24 cellular contexts compared by ENCODE assay signal in the genomic region with DNA sequence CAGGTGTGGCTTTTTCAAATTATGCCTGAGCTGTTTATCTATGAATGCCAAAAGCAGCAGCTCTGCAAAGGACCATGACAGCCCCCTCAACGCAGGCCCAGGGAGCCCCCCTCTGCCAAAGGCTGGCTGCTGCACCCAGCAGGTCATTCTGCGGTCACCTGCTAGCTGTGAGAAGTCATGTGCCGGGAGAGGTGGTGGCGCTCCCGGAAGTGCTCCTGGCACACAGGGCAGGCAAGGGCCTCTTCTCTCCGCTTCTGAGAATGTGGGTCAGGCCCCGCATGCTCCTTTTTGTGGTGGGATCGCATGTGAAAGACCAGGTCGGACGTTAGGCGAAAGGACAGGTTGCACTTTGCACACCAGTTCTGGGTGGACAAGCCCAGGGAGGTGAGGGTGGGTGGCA. TPM values are rescaled to one million over a fixed set of nuclear protein-coding genes. Genes with fewer than 3 reads are reported as not detected.
DNase-seq lines count a peak whose midpoint lies in the region; ATAC-seq and TF ChIP-seq lines count a peak whose summit lies in the region.
"Had no signal": no experiment of that assay in that cellular context is flagged by ENCODE, and none has a peak within 500 bp of the region (broad histone marks: within the 10 kb centered on the region; RNA-seq: fewer than 3 reads in every experiment).

No MANE protein-coding gene starts in this region.

- TF ChIP-seq CTCF in glutamatergic neuron (IDR thresholded peaks at IDR 0.05; ENCODE audit: partially characterized antibody, unreplicated experiment) (no peak), ascending aorta (IDR thresholded peaks at IDR 0.05) (no peak)

- H3K36me3 ChIP-seq in ascending aorta: no peaks in the 10 kb centered on the region
- H3K36me3 ChIP-seq: MG63 had no signal

- H3K27ac Mint-ChIP-seq in activated naive CD4-positive, alpha-beta T cell treated with anti-CD3 and anti-CD28 coated beads, Interleukin-2, amount 10 ng/mL, durations not matched to agents 7 days and 5 days: no peak overlapping the region
- no peak overlapping the region for H3K27ac Mint-ChIP-seq in activated naive CD4-positive, alpha-beta T cell treated with anti-CD3 and anti-CD28 coated beads for 36 hours
- no peak overlapping the region for H3K27ac Mint-ChIP-seq in glutamatergic neuron (ENCODE audit: unreplicated experiment)
- H3K27ac Mint-ChIP-seq: CD4-positive, CD25-positive, alpha-beta regulatory T cell; H9 had no signal

- CTCF ChIA-PET in activated naive CD4-positive, alpha-beta T cell treated with anti-CD3 and anti-CD28 coated beads, Interleukin-2, amount 10 ng/mL, durations not matched to agents 7 days and 5 days (lab: Charles Lee): interaction anchor here (1.0 kb wide), 1 partner anchor 12 kb away, joined by 3 read pairs; no protein-coding TSS in a partner anchor
- CTCF ChIA-PET in activated naive CD4-positive, alpha-beta T cell treated with anti-CD3 and anti-CD28 coated beads for 36 hours (lab: Charles Lee): no interaction called here

- H3K4me3 ChIP-seq in ascending aorta: no peak overlapping the region
- H3K4me3 ChIP-seq: GM23248, K562, MG63, PC-9, SK-N-MC had no signal

- no peak for ATAC-seq in sciatic nerve
- ATAC-seq: HepG2, K562 had no signal

- H3K4me1 ChIP-seq in ascending aorta: no peaks in the 10 kb centered on the region

- intact Hi-C loops in activated naive CD4-positive, alpha-beta T cell treated with anti-CD3 and anti-CD28 coated beads for 36 hours (cut with micrococcal nuclease): no loop called here
- intact Hi-C loops in sciatic nerve (cut with DNase I): no loop called here
- intact Hi-C loops in ascending aorta (cut with DNase I): no loop called here

- no peaks in the 10 kb centered on the region for H3K9me3 ChIP-seq in ascending aorta
- H3K9me3 ChIP-seq: MG63 had no signal

- no peaks in the 10 kb centered on the region for H3K9me3 Mint-ChIP-seq in activated naive CD4-positive, alpha-beta T cell treated with anti-CD3 and anti-CD28 coated beads, Interleukin-2, amount 10 ng/mL, durations not matched to agents 7 days and 5 days
- H3K9me3 Mint-ChIP-seq in activated naive CD4-positive, alpha-beta T cell treated with anti-CD3 and anti-CD28 coated beads for 36 hours: no peaks in the 10 kb centered on the region
- H3K9me3 Mint-ChIP-seq in glutamatergic neuron (ENCODE audit: unreplicated experiment): peaks cover 4% of the 10 kb centered on the region
- H3K9me3 Mint-ChIP-seq: CD4-positive, CD25-positive, alpha-beta regulatory T cell; H9 had no signal

- peaks cover 4% of the 10 kb centered on the region for H3K4me1 Mint-ChIP-seq in activated naive CD4-positive, alpha-beta T cell treated with anti-CD3 and anti-CD28 coated beads, Interleukin-2, amount 10 ng/mL, durations not matched to agents 7 days and 5 days
- no peaks in the 10 kb centered on the region for H3K4me1 Mint-ChIP-seq in activated naive CD4-positive, alpha-beta T cell treated with anti-CD3 and anti-CD28 coated beads for 36 hours (ENCODE audit: low read depth)
- peaks cover 6% of the 10 kb centered on the region for H3K4me1 Mint-ChIP-seq in glutamatergic neuron (ENCODE audit: low read depth, unreplicated experiment)
- H3K4me1 Mint-ChIP-seq: CD4-positive, CD25-positive, alpha-beta regulatory T cell had no signal

- no peaks in the 10 kb centered on the region for H3K27me3 ChIP-seq in ascending aorta
- H3K27me3 ChIP-seq: MG63 had no signal

- no peak overlapping the region for H3K4me3 Mint-ChIP-seq in activated naive CD4-positive, alpha-beta T cell treated with anti-CD3 and anti-CD28 coated beads, Interleukin-2, amount 10 ng/mL, durations not matched to agents 7 days and 5 days
- H3K4me3 Mint-ChIP-seq in activated naive CD4-positive, alpha-beta T cell treated with anti-CD3 and anti-CD28 coated beads for 36 hours: no peak overlapping the region
- H3K4me3 Mint-ChIP-seq in glutamatergic neuron (ENCODE audit: unreplicated experiment): no peak overlapping the region
- H3K4me3 Mint-ChIP-seq: CD4-positive, CD25-positive, alpha-beta regulatory T cell; H9 had no signal

- no peak overlapping the region for H3K27ac ChIP-seq in ascending aorta
- H3K27ac ChIP-seq: GM23248, PC-9, SK-N-MC had no signal

- H3K27me3 Mint-ChIP-seq in activated naive CD4-positive, alpha-beta T cell treated with anti-CD3 and anti-CD28 coated beads, Interleukin-2, amount 10 ng/mL, durations not matched to agents 7 days and 5 days: peaks cover 15% of the 10 kb centered on the region
- no peaks in the 10 kb centered on the region for H3K27me3 Mint-ChIP-seq in activated naive CD4-positive, alpha-beta T cell treated with anti-CD3 and anti-CD28 coated beads for 36 hours (ENCODE audit: low read depth)
- peaks cover 4% of the 10 kb centered on the region for H3K27me3 Mint-ChIP-seq in glutamatergic neuron (ENCODE audit: unreplicated experiment)
- H3K27me3 Mint-ChIP-seq: CD4-positive, CD25-positive, alpha-beta regulatory T cell had no signal

- DNase-seq in activated naive CD4-positive, alpha-beta T cell treated with anti-CD3 and anti-CD28 coated beads, Interleukin-2, amount 10 ng/mL, durations not matched to agents 7 days and 5 days: peak; percentile 13
- no peak for DNase-seq in activated naive CD4-positive, alpha-beta T cell treated with anti-CD3 and anti-CD28 coated beads for 36 hours
- DNase-seq in left kidney (ENCODE audit: low read depth, low spot score) (peak; percentile 54), sciatic nerve (ENCODE audit: low spot score) (peak; percentile 32), glutamatergic neuron (no peak), DMS79 (lab: John Stamatoyannopoulos, UW) (no peak), ascending aorta (ENCODE audit: low spot score in 2 of 2) (no peak)
- DNase-seq: CD4-positive, CD25-positive, alpha-beta regulatory T cell; DMS79 treated with DMSO at 0.1 percent for 48 hours; GM23248; MG63; NCI-H1417; NCI-H187; NCI-H446 treated with DMSO at 0.1 percent for 48 hours; NCI-H526 treated with DMSO at 0.1 percent for 48 hours; PC-9; RPMI8226; SHP77 treated with DMSO at 0.1 percent for 48 hours had no signal

- no peaks in the 10 kb centered on the region for H3K36me3 Mint-ChIP-seq in activated naive CD4-positive, alpha-beta T cell treated with anti-CD3 and anti-CD28 coated beads, Interleukin-2, amount 10 ng/mL, durations not matched to agents 7 days and 5 days
- H3K36me3 Mint-ChIP-seq in activated naive CD4-positive, alpha-beta T cell treated with anti-CD3 and anti-CD28 coated beads for 36 hours (ENCODE audit: low read depth): no peaks in the 10 kb centered on the region
- H3K36me3 Mint-ChIP-seq in glutamatergic neuron (ENCODE audit: unreplicated experiment): no peaks in the 10 kb centered on the region
- H3K36me3 Mint-ChIP-seq: CD4-positive, CD25-positive, alpha-beta regulatory T cell had no signal

RNA-seq across cellular contexts. Expression of a gene that starts 16.4 kb away (rescaled TPM):
- total RNA-seq in activated naive CD4-positive, alpha-beta T cell treated with anti-CD3 and anti-CD28 coated beads for 36 hours: under 1 TPM; 0.84 to 0.93 TPM
- total RNA-seq in sciatic nerve (0.71 TPM), glutamatergic neuron (ENCODE audit: unreplicated experiment) (3.3 TPM), ascending aorta (not detected)
- total RNA-seq: CD4-positive, CD25-positive, alpha-beta regulatory T cell; GM23248 had no signal

RNA-seq across cellular contexts. Expression of a gene that starts 19.5 kb away (rescaled TPM):
- total RNA-seq in activated naive CD4-positive, alpha-beta T cell treated with anti-CD3 and anti-CD28 coated beads for 36 hours: not detected
- total RNA-seq in sciatic nerve (not detected), glutamatergic neuron (ENCODE audit: unreplicated experiment) (not detected), ascending aorta (not detected)
- total RNA-seq: A172; CD4-positive, CD25-positive, alpha-beta regulatory T cell; GM23248; H9; HepG2; K562; LHCN-M2; PC-9 had no signal

RNA-seq across cellular contexts. Expression of a gene that starts 45.4 kb away (rescaled TPM):
- not detected for total RNA-seq in activated naive CD4-positive, alpha-beta T cell treated with anti-CD3 and anti-CD28 coated beads for 36 hours
- total RNA-seq in sciatic nerve (not detected), glutamatergic neuron (ENCODE audit: unreplicated experiment) (not detected), ascending aorta (0.21 TPM)
- total RNA-seq: A172; CD4-positive, CD25-positive, alpha-beta regulatory T cell; GM23248; H9; HepG2; LHCN-M2; PC-9 had no signal

Comparison
In these comparisons a context has a peak if more than half of its experiments do, and no peak if none do; other contexts are left out.
1. DNase-seq: peak in activated naive CD4-positive, alpha-beta T cell treated with anti-CD3 and anti-CD28 coated beads, Interleukin-2, amount 10 ng/mL, durations not matched to agents 7 days and 5 days (single experiment), left kidney (single experiment) and sciatic nerve (single experiment); none in activated naive CD4-positive, alpha-beta T cell treated with anti-CD3 and anti-CD28 coated beads for 36 hours (single experiment), glutamatergic neuron (single experiment), DMS79 (single experiment) and ascending aorta (0 of 2).